Comparison of ENCODE assay signal across 10 cellular contexts in the genomic region with DNA sequence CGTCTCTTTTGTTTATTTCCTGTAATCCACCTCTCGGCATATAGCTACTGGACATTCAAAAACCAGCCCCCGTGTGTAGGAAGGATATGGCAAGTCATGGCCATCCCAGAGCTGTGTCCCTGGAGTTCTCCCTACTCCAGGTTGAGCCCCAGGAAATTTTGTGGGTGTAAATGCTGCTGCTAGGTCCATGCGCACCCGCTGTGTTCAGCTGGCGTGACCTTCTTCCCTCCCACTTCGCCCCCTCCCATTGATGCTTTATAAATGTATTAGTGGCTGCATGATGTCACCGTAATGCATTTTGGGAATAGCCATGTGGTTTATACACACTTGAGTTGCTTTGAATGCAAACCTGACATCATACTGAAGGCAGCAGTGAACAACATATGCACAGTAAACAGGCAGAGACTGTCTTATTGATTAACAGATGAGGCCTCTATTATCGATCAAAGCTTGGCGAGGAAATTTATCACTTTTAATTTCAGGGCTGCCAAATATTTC.
DNase-seq lines count a peak whose midpoint lies in the region; ATAC-seq and TF ChIP-seq lines count a peak whose summit lies in the region.
"Had no signal": no experiment of that assay in that cellular context is flagged by ENCODE, and none has a peak within 500 bp of the region (broad histone marks: within the 10 kb centered on the region; RNA-seq: fewer than 3 reads in every experiment).

No MANE protein-coding gene starts in this region.

- H3K9ac ChIP-seq in adipocyte (ENCODE audit: low read length) (peak overlapping the region; percentile 94), mucosa of rectum (ENCODE audit: low read depth in 1 of 2, low read length in 2 of 2) (no peak overlapping the region)

- no peak overlapping the region for H3K4me3 ChIP-seq in adipocyte (ENCODE audit: low read length)
- no peak overlapping the region for H3K4me3 ChIP-seq in mucosa of rectum (ENCODE audit: low read length in 2 of 2)
- no peak overlapping the region for H3K4me3 ChIP-seq in tibial nerve
- H3K4me3 ChIP-seq: GM23338, pancreas had no signal

- no peaks in the 10 kb centered on the region for H3K9me3 Mint-ChIP-seq in activated T-cell treated with anti-CD3 and anti-CD28 coated beads, Interleukin-2, amount 50 U/mL, for 4 hours
- H3K9me3 Mint-ChIP-seq: GM23338 had no signal

- peaks cover 69% of the 10 kb centered on the region for H3K4me1 ChIP-seq in adipocyte (ENCODE audit: control insufficient read depth, insufficient read depth, low read length)
- peaks cover 20 to 27% of the 10 kb centered on the region in 2 donors for H3K4me1 ChIP-seq in mucosa of rectum (ENCODE audit: control insufficient read depth in 2 of 2, insufficient read depth in 2 of 2, low read length in 2 of 2)
- H3K4me1 ChIP-seq in tibial nerve = peaks cover 0 to 84% (median 57%) of the 10 kb centered on the region in 4 donors

- WGBS in tibial nerve, 2 donors = 81 to 85% methylated on average over 10 of the region's 10 CpGs

- TF ChIP-seq POLR2A in tibial nerve (IDR thresholded peaks at IDR 0.05) = no peak

- no peak for TF ChIP-seq CTCF in tibial nerve (IDR thresholded peaks at IDR 0.05)

- H3K27me3 ChIP-seq in adipocyte (replicated peaks; ENCODE audit: control insufficient read depth, insufficient read depth, low read length) (no peaks in the 10 kb centered on the region), mucosa of rectum (ENCODE audit: control insufficient read depth in 2 of 2, insufficient read depth in 2 of 2, low read length in 2 of 2) (peaks cover 0 to 2% of the 10 kb centered on the region in 2 donors), tibial nerve (no peaks in the 10 kb centered on the region)
- H3K27me3 ChIP-seq: pancreas had no signal

- no peak for ATAC-seq in activated T-cell treated with anti-CD3 and anti-CD28 coated beads, Interleukin-2, amount 50 U/mL, for 4 hours
- no peak for ATAC-seq in GM21717 (IDR thresholded peaks at IDR 0.05; ENCODE audit: unreplicated experiment)
- ATAC-seq: GM23338, pancreas had no signal

- no peaks in the 10 kb centered on the region for H3K9me3 ChIP-seq in adipocyte (ENCODE audit: control insufficient read depth, low read length)
- no peaks in the 10 kb centered on the region for H3K9me3 ChIP-seq in mucosa of rectum (ENCODE audit: control insufficient read depth in 2 of 2, low read length in 2 of 2)
- no peaks in the 10 kb centered on the region for H3K9me3 ChIP-seq in tibial nerve
- H3K9me3 ChIP-seq: pancreas had no signal

- H3K36me3 ChIP-seq in adipocyte (ENCODE audit: control insufficient read depth, insufficient read depth, low read length, severe bottlenecking) (peaks cover 46% of the 10 kb centered on the region), mucosa of rectum (ENCODE audit: control insufficient read depth in 2 of 2, insufficient read depth in 2 of 2, low read length in 2 of 2) (no peaks in the 10 kb centered on the region), tibial nerve (peaks cover 0 to 42% (median 0%) of the 10 kb centered on the region in 3 donors)

- H3K27me3 Mint-ChIP-seq in activated T-cell treated with anti-CD3 and anti-CD28 coated beads, Interleukin-2, amount 50 U/mL, for 4 hours (ENCODE audit: low read depth) = no peaks in the 10 kb centered on the region

- peak overlapping the region; percentile 48 to 54 for H3K27ac ChIP-seq in mucosa of rectum (ENCODE audit: low read depth in 2 of 2, low read length in 2 of 2)
- peak overlapping the region; percentile 63 to 99 (median 92) for H3K27ac ChIP-seq in tibial nerve

- H3K4me3 Mint-ChIP-seq in activated T-cell treated with anti-CD3 and anti-CD28 coated beads, Interleukin-2, amount 50 U/mL, for 4 hours = peak overlapping the region; percentile 25
- H3K4me3 Mint-ChIP-seq: GM23338 had no signal

- H3K4me1 Mint-ChIP-seq in activated T-cell treated with anti-CD3 and anti-CD28 coated beads, Interleukin-2, amount 50 U/mL, for 4 hours (ENCODE audit: low read depth) = peaks cover 87% of the 10 kb centered on the region

- no peak for DNase-seq in activated T-cell treated with anti-CD3 and anti-CD28 coated beads, Interleukin-2, amount 50 U/mL, for 4 hours
- no peak for DNase-seq in activated T-cell treated with anti-CD3 and anti-CD28 coated beads, Interleukin-2, amount 50 U/mL, for 48 hours
- DNase-seq in adipocyte (ENCODE audit: low read depth) (no peak), tibial nerve (ENCODE audit: low spot score in 2 of 2) (no peak), MV-4-11 (lab: John Stamatoyannopoulos, UW) (no peak), NCI-H748 (lab: John Stamatoyannopoulos, UW; ENCODE audit: unreplicated experiment) (no peak)
- DNase-seq: pancreas had no signal

- no peaks in the 10 kb centered on the region for H3K36me3 Mint-ChIP-seq in activated T-cell treated with anti-CD3 and anti-CD28 coated beads, Interleukin-2, amount 50 U/mL, for 4 hours (ENCODE audit: insufficient read depth)

- peak in 1 of 2 donors; percentile 19 for TF ChIP-seq EP300 in tibial nerve (IDR thresholded peaks at IDR 0.05)
